In genomic region chr20:37611852-37612251, GRCh38 we compare ENCODE assay signal across 11 cellular contexts.
"Had no signal": no experiment of that assay in that cellular context is flagged by ENCODE, and none has a peak within 500 bp of the region (broad histone marks: within the 10 kb centered on the region; RNA-seq: fewer than 3 reads in every experiment).

No MANE protein-coding gene starts in this region.

- DNase-seq: GM23248, GOT3, H7, H9, HCEC 1CT, HFFc6 had no signal

- H3K4me1 ChIP-seq: HAP-1 had no signal

- H3K4me3 ChIP-seq: GM23248, GM23338, HAP-1 had no signal

- H3K27ac ChIP-seq: GM23248 had no signal

- H3K9ac ChIP-seq: GM23248 had no signal

- H3K9me3 ChIP-seq: HAP-1 had no signal

- FAIRE-seq: H1, H54 had no signal

- H3K4me2 ChIP-seq: GM23338 had no signal

- ATAC-seq: GM23338, HCT116 had no signal

- H3K36me3 ChIP-seq: HAP-1 had no signal

- H2AFZ ChIP-seq: GM23248, GM23338 had no signal
